ENCODE assay signal across 12 cellular contexts in the genomic region with DNA sequence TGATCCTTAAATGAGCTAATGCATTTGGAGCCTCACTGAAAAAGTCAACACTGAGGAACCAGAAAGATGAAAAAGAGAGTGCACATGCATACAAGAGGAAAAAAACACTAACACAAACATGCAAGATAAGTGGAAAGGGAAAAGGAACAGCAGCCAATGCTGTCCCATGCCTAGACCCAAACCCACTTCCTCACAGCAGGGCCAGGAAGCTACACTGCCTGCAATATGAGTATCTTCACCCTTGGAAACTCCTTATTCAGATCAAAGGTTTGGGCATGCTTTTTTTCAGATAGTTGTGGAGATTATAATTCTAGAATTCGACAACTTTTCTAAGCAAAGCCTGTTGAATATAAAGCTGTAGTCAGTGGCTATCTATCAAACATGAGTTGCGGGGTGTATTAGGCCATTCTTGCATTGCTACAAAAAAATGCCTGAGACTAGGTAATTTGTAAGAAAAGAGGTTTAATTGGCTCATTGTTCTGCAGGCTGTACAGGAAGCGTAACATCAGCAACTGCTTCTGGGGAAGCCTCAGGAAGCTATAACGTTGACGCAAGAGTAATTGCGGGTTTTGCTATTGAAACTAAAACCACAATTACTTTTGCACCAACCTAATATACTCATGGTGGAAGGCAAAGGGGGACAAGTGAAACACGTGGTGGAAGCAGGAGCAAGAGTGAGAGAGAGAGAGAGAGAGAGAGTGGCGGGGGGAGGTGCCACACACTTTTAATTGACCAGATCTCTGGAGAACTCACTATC.
A peak's percentile ranks its signal among the peaks of the same experiment; 100 is the strongest.
DNase-seq lines count a peak whose midpoint lies in the region; ATAC-seq, FAIRE-seq and TF ChIP-seq lines count a peak whose summit lies in the region.
"Had no signal": no experiment of that assay in that cellular context is flagged by ENCODE, and none has a peak within 500 bp of the region (broad histone marks: within the 10 kb centered on the region; RNA-seq: fewer than 3 reads in every experiment).

No MANE protein-coding gene starts in this region.

- H3K4me2 ChIP-seq in K562 (ENCODE audit: insufficient read depth, low read length) = no peak overlapping the region

- H4K20me1 ChIP-seq in K562 (replicated peaks; ENCODE audit: control insufficient read depth, insufficient read depth, low read length) = no peaks in the 10 kb centered on the region

- no peak for TF ChIP-seq CTCF in K562 (IDR thresholded peaks at IDR 0.05 in 2 of 3, conservative IDR thresholded peaks at IDR 0.05 in 1 of 3; ENCODE audit: insufficient read depth in 2 of 3, low read depth in 1 of 3, low read length in 3 of 3)

- TF ChIP-seq RAD21 in K562 (CRISPR knock-in tag; conservative IDR thresholded peaks at IDR 0.05 in 1 of 2, IDR thresholded peaks at IDR 0.05 in 1 of 2) = no peak

- H3K9me1 ChIP-seq in K562 (ENCODE audit: control insufficient read depth, insufficient read depth, low read length) = no peaks in the 10 kb centered on the region

- no peak overlapping the region for H3K27ac ChIP-seq in K562 (ENCODE audit: extremely low read depth, low read depth, low read length)

- H3K4me3 Mint-ChIP-seq in activated CD4-positive, alpha-beta T cell treated with anti-CD3 and anti-CD28 coated beads, Interleukin-2, amount 10 ng/mL, durations not matched to agents 24 days and 14 days = peak overlapping the region; percentile 16

- H3K36me3 ChIP-seq in K562 (ENCODE audit: control insufficient read depth, insufficient read depth, low read length) = no peaks in the 10 kb centered on the region

- POLR2A ChIA-PET in K562 (lab: Yijun Ruan, JAX) = no interaction called here

- CTCF ChIA-PET in K562 (lab: Yijun Ruan, JAX; ENCODE audit: low intra/inter-chr PET ratio) = no interaction called here

- H3K4me3 ChIP-seq in K562 = no peak overlapping the region

- WGBS in K562 (ENCODE audit: insufficient coverage, low coverage, missing lambda C conversion rate) = under 1% methylated on average over 7 of the region's 8 CpGs

- no peaks in the 10 kb centered on the region for H3K9me3 ChIP-seq in K562 (replicated peaks; ENCODE audit: control insufficient read depth, insufficient read depth, low read depth, low read length)

- intact Hi-C loops in activated CD4-positive, alpha-beta T cell treated with anti-CD3 and anti-CD28 coated beads, Interleukin-2, amount 10 ng/mL, durations not matched to agents 24 days and 14 days (cut with micrococcal nuclease) = no loop called here
- intact Hi-C loops in K562 (cut with micrococcal nuclease) = no loop called here

- no peak for FAIRE-seq in K562 (lab: Jason Lieb, UNC)
- FAIRE-seq: endothelial cell of umbilical vein, GM18507, keratinocyte had no signal

- no peak overlapping the region for H3K9ac ChIP-seq in K562 (ENCODE audit: insufficient read depth in 1 of 2, low read depth in 2 of 2, low read length in 2 of 2)

- H2AFZ ChIP-seq in K562 (ENCODE audit: low read depth, low read length) = no peak overlapping the region

- TF ChIP-seq EP300 in K562 (IDR thresholded peaks at IDR 0.05; ENCODE audit: low read length) = no peak

- H3K4me1 Mint-ChIP-seq in activated CD4-positive, alpha-beta T cell treated with anti-CD3 and anti-CD28 coated beads, Interleukin-2, amount 10 ng/mL, durations not matched to agents 24 days and 14 days = peaks cover 21% of the 10 kb centered on the region

- H3K27me3 ChIP-seq in K562 (ENCODE audit: control insufficient read depth in 2 of 2, insufficient read depth in 2 of 2, low read length in 2 of 2) = no peaks in the 10 kb centered on the region

- no peaks in the 10 kb centered on the region for H3K79me2 ChIP-seq in K562 (ENCODE audit: control insufficient read depth, insufficient read depth, low read length)

- H3K36me3 Mint-ChIP-seq in activated CD4-positive, alpha-beta T cell treated with anti-CD3 and anti-CD28 coated beads, Interleukin-2, amount 10 ng/mL, durations not matched to agents 24 days and 14 days (ENCODE audit: low read depth) = peaks cover 2% of the 10 kb centered on the region

- TF ChIP-seq POLR2A in K562 (conservative IDR thresholded peaks at IDR 0.05) = no peak

- no TSS peak for BruUV-seq in K562 (replicated peaks; lab: Mats Ljungman, UMichigan)

- peak; percentile 73 for DNase-seq in activated CD4-positive, alpha-beta T cell treated with anti-CD3 and anti-CD28 coated beads, Interleukin-2, amount 10 ng/mL, durations not matched to agents 24 days and 14 days
- DNase-seq in activated CD4-positive, alpha-beta T cell treated with anti-CD3 and anti-CD28 coated beads, Interleukin-2, amount 50 U/mL, for 4 hours = no peak
- DNase-seq in HT1080 (ENCODE audit: low read depth) (peak; percentile 1), K562 (ENCODE audit: extremely low read depth in 1 of 4, low spot score in 3 of 4) (no peak), DMS79 treated with DMSO at 0.1 percent for 48 hours (lab: John Stamatoyannopoulos, UW) (no peak), inferior parietal cortex (ENCODE audit: extremely low spot score) (no peak)
- DNase-seq: activated gamma-delta T cell had no signal

- in situ Hi-C loops in K562 (cut with MboI) = no loop called here

- H3K4me1 ChIP-seq in K562 (replicated peaks in 1 of 2; ENCODE audit: control insufficient read depth in 2 of 2, insufficient read depth in 2 of 2, low read length in 2 of 2) = no peaks in the 10 kb centered on the region

- no peaks in the 10 kb centered on the region for H3K27me3 Mint-ChIP-seq in activated CD4-positive, alpha-beta T cell treated with anti-CD3 and anti-CD28 coated beads, Interleukin-2, amount 10 ng/mL, durations not matched to agents 24 days and 14 days

- H3K27ac Mint-ChIP-seq in activated CD4-positive, alpha-beta T cell treated with anti-CD3 and anti-CD28 coated beads, Interleukin-2, amount 10 ng/mL, durations not matched to agents 24 days and 14 days = peak overlapping the region; percentile 39

- peaks cover 25% of the 10 kb centered on the region for H3K9me3 Mint-ChIP-seq in activated CD4-positive, alpha-beta T cell treated with anti-CD3 and anti-CD28 coated beads, Interleukin-2, amount 10 ng/mL, durations not matched to agents 24 days and 14 days

- peak; percentile 63 for ATAC-seq in HG02610 (IDR thresholded peaks at IDR 0.05; ENCODE audit: unreplicated experiment)
- ATAC-seq in K562 = no peak
- ATAC-seq in HG03439 (IDR thresholded peaks at IDR 0.05; ENCODE audit: unreplicated experiment) = no peak

TF ChIP-seq in K562, 482 proteins besides CTCF, POLR2A, EP300 and RAD21:
- no peak for TF ChIP-seq EWSR1 (IDR thresholded peaks at IDR 0.05; ENCODE audit: borderline replicate concordance, low read depth, partially characterized antibody)
- no peak for TF ChIP-seq OTX1 (CRISPR knock-in tag; IDR thresholded peaks at IDR 0.05)
- TF ChIP-seq GTF2F1 (IDR thresholded peaks at IDR 0.05; ENCODE audit: low read depth, low read length) = no peak
- peak; percentile 54; the same call in 1 of the 2 replicates for TF ChIP-seq ZNF766 (CRISPR knock-in tag; conservative IDR thresholded peaks at IDR 0.05)

Comparison
In these comparisons a context has a peak if more than half of its experiments do, and no peak if none do; other contexts are left out.
1. DNase-seq: peak in activated CD4-positive, alpha-beta T cell treated with anti-CD3 and anti-CD28 coated beads, Interleukin-2, amount 10 ng/mL, durations not matched to agents 24 days and 14 days (single experiment) and HT1080 (single experiment); none in activated CD4-positive, alpha-beta T cell treated with anti-CD3 and anti-CD28 coated beads, Interleukin-2, amount 50 U/mL, for 4 hours (0 of 2), K562 (0 of 4), DMS79 treated with DMSO at 0.1 percent for 48 hours (single experiment) and inferior parietal cortex (single experiment).